In the genomic region with DNA sequence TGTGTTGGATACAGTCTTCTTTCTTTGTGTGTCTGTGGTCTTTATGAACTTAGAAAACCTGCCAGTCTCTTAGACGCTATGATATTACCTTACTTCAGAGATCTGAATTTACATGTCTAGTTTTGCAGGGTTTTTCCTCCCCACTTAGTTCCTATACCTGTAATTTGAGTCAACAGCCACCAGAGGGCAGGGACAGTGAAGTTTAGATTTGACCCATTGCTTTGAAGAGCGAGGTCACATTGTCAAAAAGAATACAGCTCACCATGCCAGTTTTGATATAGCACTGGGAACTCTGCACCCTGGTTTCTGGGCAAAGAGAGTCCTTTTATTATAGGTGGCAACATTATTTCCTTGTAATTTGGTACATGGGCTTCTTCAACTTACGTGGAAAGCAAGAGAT, we compare ENCODE assay signal across 9 cellular contexts.
DNase-seq lines count a peak whose midpoint lies in the region; TF ChIP-seq lines count a peak whose summit lies in the region.
"Had no signal": no experiment of that assay in that cellular context is flagged by ENCODE, and none has a peak within 500 bp of the region (broad histone marks: within the 10 kb centered on the region; RNA-seq: fewer than 3 reads in every experiment).

No MANE protein-coding gene starts in this region.

- no peaks in the 10 kb centered on the region for H3F3A ChIP-seq in PC-9 (ENCODE audit: insufficient read depth, low read depth)

- H3K4me3 ChIP-seq in AG04450 (ENCODE audit: low read depth, low read length) (no peak overlapping the region), PC-9 (no peak overlapping the region), hepatocyte (no peak overlapping the region)

- no peaks in the 10 kb centered on the region for H3K4me1 ChIP-seq in PC-9 (replicated peaks; ENCODE audit: insufficient read depth)
- H3K4me1 ChIP-seq in hepatocyte (ENCODE audit: insufficient read depth), result no peaks in the 10 kb centered on the region

- intact Hi-C loops in PC-9 (cut with micrococcal nuclease; ENCODE audit: unreplicated experiment), result no loop called here

- CTCF ChIA-PET in AG04450 (lab: Charles Lee) (no interaction called here), PC-9 (lab: Charles Lee) (no interaction called here)
- CTCF ChIA-PET in activated CD4-positive, alpha-beta memory T cell treated with anti-CD3 and anti-CD28 coated beads, Interleukin-2, amount 10 ng/mL, durations not matched to agents 7 days and 5 days (lab: Charles Lee), result interaction anchor here (1.4 kb wide), 1 partner anchor 10 kb away, joined by 3 read pairs; no protein-coding TSS in a partner anchor

- peak; percentile 18; the same call in 1 of the 2 replicates for TF ChIP-seq CTCF in AG04450 (IDR thresholded peaks at IDR 0.05; ENCODE audit: low read depth, low read length)
- TF ChIP-seq CTCF in GM20000 (IDR thresholded peaks at IDR 0.05; ENCODE audit: extremely low read depth, missing control alignments), result no peak
- peak; percentile 63 for TF ChIP-seq CTCF in PC-9 (conservative IDR thresholded peaks at IDR 0.05)
- peak; percentile 32 for TF ChIP-seq CTCF in hepatocyte (IDR thresholded peaks at IDR 0.05; ENCODE audit: poor library complexity)

- no peaks in the 10 kb centered on the region for H4K20me1 ChIP-seq in PC-9 (ENCODE audit: insufficient read depth)
- H4K20me1 ChIP-seq in hepatocyte (ENCODE audit: insufficient read depth, poor library complexity, severe bottlenecking), result no peaks in the 10 kb centered on the region

- WGBS in hepatocyte (ENCODE audit: low lambda C conversion rate, missing lambda C conversion rate), result 79% methylated on average over 3 of the region's 3 CpGs

- no peak for DNase-seq in AG04450 (ENCODE audit: low read depth, low spot score)
- peak; percentile 14 for DNase-seq in GM20000 (ENCODE audit: low spot score)
- DNase-seq in PC-9, result no peak
- peak; percentile 35 for DNase-seq in hepatocyte (ENCODE audit: low spot score)
- DNase-seq in DMS79 (lab: John Stamatoyannopoulos, UW), result no peak
- no peak for DNase-seq in AG08395 (ENCODE audit: low spot score)
- DNase-seq in activated CD4-positive, alpha-beta memory T cell treated with anti-CD3 and anti-CD28 coated beads, Interleukin-2, amount 10 ng/mL, durations not matched to agents 7 days and 5 days, result no peak
- no peak for DNase-seq in ecto neural progenitor cell (ENCODE audit: low spot score)

- H3K27me3 ChIP-seq in AG04450 (ENCODE audit: control insufficient read depth, insufficient read depth, low read length) (no peaks in the 10 kb centered on the region), PC-9 (ENCODE audit: insufficient read depth, low read depth) (no peaks in the 10 kb centered on the region), hepatocyte (no peaks in the 10 kb centered on the region)
- H3K27me3 ChIP-seq: neutrophil had no signal

- POLR2A ChIA-PET in AG04450 (lab: Yijun Ruan, JAX) (no interaction called here), PC-9 (lab: Charles Lee; ENCODE audit: unreplicated experiment) (no interaction called here)
- POLR2A ChIA-PET in activated CD4-positive, alpha-beta memory T cell treated with anti-CD3 and anti-CD28 coated beads, Interleukin-2, amount 10 ng/mL, durations not matched to agents 7 days and 5 days (lab: Charles Lee), result no interaction called here

- H3K27ac ChIP-seq in AG04450 (ENCODE audit: low read depth, low read length) (no peak overlapping the region), PC-9 (no peak overlapping the region), hepatocyte (no peak overlapping the region)
- H3K27ac ChIP-seq: neutrophil had no signal

- H3K9me3 ChIP-seq in AG04450 (ENCODE audit: control insufficient read depth, insufficient read depth, low read length) (peaks cover 6% of the 10 kb centered on the region; the same call in 1 of the 2 replicates), PC-9 (ENCODE audit: insufficient read depth, low read depth) (peaks cover 8% of the 10 kb centered on the region), hepatocyte (ENCODE audit: low read depth) (no peaks in the 10 kb centered on the region)
- H3K9me3 ChIP-seq: neutrophil had no signal

- H3K27ac Mint-ChIP-seq in activated CD4-positive, alpha-beta memory T cell treated with anti-CD3 and anti-CD28 coated beads, Interleukin-2, amount 10 ng/mL, durations not matched to agents 7 days and 5 days, result no peak overlapping the region

- BruUV-seq in PC-9 (replicated peaks; lab: Mats Ljungman, UMichigan), result no TSS peak

- H3K79me2 ChIP-seq in PC-9 (ENCODE audit: low read depth), result no peaks in the 10 kb centered on the region
- H3K79me2 ChIP-seq in hepatocyte, result no peaks in the 10 kb centered on the region

- H3K4me2 ChIP-seq in PC-9 (no peak overlapping the region), hepatocyte (no peak overlapping the region)

- H2AFZ ChIP-seq in PC-9, result no peak overlapping the region
- H2AFZ ChIP-seq in hepatocyte, result no peak overlapping the region

- H3K9me3 Mint-ChIP-seq in activated CD4-positive, alpha-beta memory T cell treated with anti-CD3 and anti-CD28 coated beads, Interleukin-2, amount 10 ng/mL, durations not matched to agents 7 days and 5 days, result peaks cover 4% of the 10 kb centered on the region

- H3K4me1 Mint-ChIP-seq in activated CD4-positive, alpha-beta memory T cell treated with anti-CD3 and anti-CD28 coated beads, Interleukin-2, amount 10 ng/mL, durations not matched to agents 7 days and 5 days, result no peaks in the 10 kb centered on the region

- no peaks in the 10 kb centered on the region for H3K27me3 Mint-ChIP-seq in activated CD4-positive, alpha-beta memory T cell treated with anti-CD3 and anti-CD28 coated beads, Interleukin-2, amount 10 ng/mL, durations not matched to agents 7 days and 5 days

- no peaks in the 10 kb centered on the region for H3K36me3 Mint-ChIP-seq in activated CD4-positive, alpha-beta memory T cell treated with anti-CD3 and anti-CD28 coated beads, Interleukin-2, amount 10 ng/mL, durations not matched to agents 7 days and 5 days (ENCODE audit: low read depth)

- H3K36me3 ChIP-seq in PC-9 (ENCODE audit: low read depth) (no peaks in the 10 kb centered on the region), hepatocyte (replicated peaks; ENCODE audit: insufficient read depth, low read depth) (no peaks in the 10 kb centered on the region)
- H3K36me3 ChIP-seq: neutrophil had no signal

- H3K9me2 ChIP-seq in PC-9 (ENCODE audit: insufficient read depth), result no peaks in the 10 kb centered on the region
- H3K9me2 ChIP-seq in hepatocyte (replicated peaks; ENCODE audit: insufficient read depth), result no peaks in the 10 kb centered on the region

- no peak overlapping the region for H3K4me3 Mint-ChIP-seq in activated CD4-positive, alpha-beta memory T cell treated with anti-CD3 and anti-CD28 coated beads, Interleukin-2, amount 10 ng/mL, durations not matched to agents 7 days and 5 days

Comparison
In these comparisons a context has a peak if more than half of its experiments do, and no peak if none do; other contexts are left out.
1. DNase-seq: peak in GM20000 (single experiment) and hepatocyte (single experiment); none in AG04450 (single experiment), PC-9 (0 of 2), DMS79 (single experiment), AG08395 (single experiment), activated CD4-positive, alpha-beta memory T cell treated with anti-CD3 and anti-CD28 coated beads, Interleukin-2, amount 10 ng/mL, durations not matched to agents 7 days and 5 days (single experiment) and ecto neural progenitor cell (single experiment).